34 cellular contexts compared by ENCODE assay signal in genomic region chr4:98170035-98170434, GRCh38. TPM values are rescaled to one million over a fixed set of nuclear protein-coding genes. Genes with fewer than 3 reads are reported as not detected.
"Had no signal": no experiment of that assay in that cellular context is flagged by ENCODE, and none has a peak within 500 bp of the region (broad histone marks: within the 10 kb centered on the region; RNA-seq: fewer than 3 reads in every experiment).

No MANE protein-coding gene starts in this region.

- H3K36me3 Mint-ChIP-seq: activated naive CD8-positive, alpha-beta T cell treated with anti-CD3 and anti-CD28 coated beads for 36 hours had no signal

- H3K9ac ChIP-seq: SK-N-SH had no signal

- H3K9me3 ChIP-seq: body of pancreas, breast epithelium, SJSA1, SK-N-SH had no signal

- ATAC-seq: activated CD8-positive, alpha-beta T cell treated with anti-CD3 and anti-CD28 coated beads for 36 hours; activated T-cell treated with anti-CD3 and anti-CD28 coated beads, Interleukin-2, amount 50 U/mL, for 72 hours; activated T-helper 17 cell treated with anti-CD3 and anti-CD28 coated beads, Interleukin-2, amount 50 U/mL, for 72 hours; body of pancreas; Panc1 had no signal

- H3K4me2 ChIP-seq: SK-N-SH had no signal

- FAIRE-seq: astrocyte, TTC549 had no signal

- H3K27ac ChIP-seq: body of pancreas, breast epithelium, SJSA1 had no signal

- H3K4me3 Mint-ChIP-seq: activated CD4-positive, alpha-beta T cell treated with anti-CD3 and anti-CD28 coated beads, Interleukin-2, amount 10 ng/mL, durations not matched to agents 24 days and 14 days; activated CD8-positive, alpha-beta T cell treated with anti-CD3 and anti-CD28 coated beads for 36 hours; activated naive CD8-positive, alpha-beta T cell treated with anti-CD3 and anti-CD28 coated beads for 36 hours; activated T-cell treated with anti-CD3 and anti-CD28 coated beads, Interleukin-2, amount 50 U/mL, for 72 hours; activated T-helper 17 cell treated with anti-CD3 and anti-CD28 coated beads, Interleukin-2, amount 50 U/mL, for 72 hours; T-helper 1 cell treated with Interleukin-12 subunit alpha and Interleukin-12 subunit beta and Interleukin-4 antibody, amounts not matched to agents 30 μg/mL and 1 μg/mL, for 36 hours; T-helper 2 cell treated with Interferon-gamma antibody and Interleukin-4, amounts not matched to agents 5 μg/mL and 100 μg/mL, for 36 hours had no signal

- DNase-seq: activated CD4-positive, alpha-beta T cell treated with anti-CD3 and anti-CD28 coated beads, Interleukin-2, amount 10 ng/mL, durations not matched to agents 24 days and 14 days; activated CD4-positive, alpha-beta T cell treated with anti-CD3 and anti-CD28 coated beads, Interleukin-2, amount 50 U/mL, for 4 hours; activated CD8-positive, alpha-beta T cell treated with anti-CD3 and anti-CD28 coated beads for 36 hours; activated effector memory CD4-positive, alpha-beta T cell treated with anti-CD3 and anti-CD28 coated beads, Interleukin-2, amount 50 U/mL, for 16 hours; activated naive CD4-positive, alpha-beta T cell; activated naive CD4-positive, alpha-beta T cell treated with anti-CD3 and anti-CD28 coated beads, Interleukin-2, amount 50 U/mL, for 16 hours; activated naive CD8-positive, alpha-beta T cell treated with anti-CD3 and anti-CD28 coated beads for 36 hours; activated T-cell treated with anti-CD3 and anti-CD28 coated beads, Interleukin-2, amount 50 U/mL, for 1 hour; activated T-cell treated with anti-CD3 and anti-CD28 coated beads, Interleukin-2, amount 50 U/mL, for 72 hours; body of pancreas; caudate nucleus; cerebellar nuclear complex; NCI-H1092 treated with DMSO at 0.1 percent for 48 hours; NCI-H1417; NCI-H146; NCI-H187 treated with DMSO at 0.1 percent for 48 hours; NCI-H2081 treated with DMSO at 0.1 percent for 48 hours; NCI-H226; NCI-H446 treated with DMSO at 0.1 percent for 48 hours; NCI-H524; NCI-H69; SHP77; SK-N-SH had no signal

- H3K4me1 ChIP-seq: breast epithelium, SJSA1 had no signal

- H3K4me1 Mint-ChIP-seq: activated CD4-positive, alpha-beta T cell treated with anti-CD3 and anti-CD28 coated beads, Interleukin-2, amount 10 ng/mL, durations not matched to agents 24 days and 14 days; activated naive CD8-positive, alpha-beta T cell treated with anti-CD3 and anti-CD28 coated beads for 36 hours; activated T-helper 17 cell treated with anti-CD3 and anti-CD28 coated beads, Interleukin-2, amount 50 U/mL, for 72 hours had no signal

- H3K27me3 Mint-ChIP-seq: activated CD8-positive, alpha-beta T cell treated with anti-CD3 and anti-CD28 coated beads for 36 hours; activated T-helper 17 cell treated with anti-CD3 and anti-CD28 coated beads, Interleukin-2, amount 50 U/mL, for 72 hours had no signal

- H3K27ac Mint-ChIP-seq: activated CD4-positive, alpha-beta T cell treated with anti-CD3 and anti-CD28 coated beads, Interleukin-2, amount 10 ng/mL, durations not matched to agents 24 days and 14 days; activated CD8-positive, alpha-beta T cell treated with anti-CD3 and anti-CD28 coated beads for 36 hours; activated naive CD8-positive, alpha-beta T cell treated with anti-CD3 and anti-CD28 coated beads for 36 hours; activated T-cell treated with anti-CD3 and anti-CD28 coated beads, Interleukin-2, amount 50 U/mL, for 72 hours; activated T-helper 17 cell treated with anti-CD3 and anti-CD28 coated beads, Interleukin-2, amount 50 U/mL, for 72 hours; T-helper 1 cell treated with Interleukin-12 subunit alpha and Interleukin-12 subunit beta and Interleukin-4 antibody, amounts not matched to agents 30 μg/mL and 1 μg/mL, for 36 hours; T-helper 2 cell treated with Interferon-gamma antibody and Interleukin-4, amounts not matched to agents 5 μg/mL and 100 μg/mL, for 36 hours had no signal

- H3K4me3 ChIP-seq: body of pancreas, breast epithelium, SJSA1 had no signal

- H3K9me2 ChIP-seq: SK-N-SH had no signal

- H3K36me3 ChIP-seq: breast epithelium, SJSA1 had no signal

- H3K9me3 Mint-ChIP-seq: activated CD4-positive, alpha-beta T cell treated with anti-CD3 and anti-CD28 coated beads, Interleukin-2, amount 10 ng/mL, durations not matched to agents 24 days and 14 days; activated CD8-positive, alpha-beta T cell treated with anti-CD3 and anti-CD28 coated beads for 36 hours; activated naive CD8-positive, alpha-beta T cell treated with anti-CD3 and anti-CD28 coated beads for 36 hours; activated T-helper 17 cell treated with anti-CD3 and anti-CD28 coated beads, Interleukin-2, amount 50 U/mL, for 72 hours; T-helper 1 cell treated with Interleukin-12 subunit alpha and Interleukin-12 subunit beta and Interleukin-4 antibody, amounts not matched to agents 30 μg/mL and 1 μg/mL, for 36 hours; T-helper 2 cell treated with Interferon-gamma antibody and Interleukin-4, amounts not matched to agents 5 μg/mL and 100 μg/mL, for 36 hours had no signal

- H3K27me3 ChIP-seq: body of pancreas, breast epithelium, SJSA1 had no signal

RNA-seq across cellular contexts. Expression of gene STPG2, which starts 26.8 kb away (rescaled TPM):
- total RNA-seq: activated CD4-positive, alpha-beta T cell treated with anti-CD3 and anti-CD28 coated beads, Interleukin-2, amount 10 ng/mL, durations not matched to agents 24 days and 14 days; activated CD8-positive, alpha-beta memory T cell treated with anti-CD3 and anti-CD28 coated beads for 36 hours; activated naive CD8-positive, alpha-beta T cell treated with anti-CD3 and anti-CD28 coated beads for 36 hours; activated T-cell treated with anti-CD3 and anti-CD28 coated beads, Interleukin-2, amount 50 U/mL, for 72 hours; M059J; RPMI7951; SJSA1 had no signal
- polyA plus RNA-seq: SK-N-SH had no signal
